Comparison of ENCODE assay signal across 8 cellular contexts in genomic region chr19:18173054-18173571, GRCh38. TPM values are rescaled to one million over a fixed set of nuclear protein-coding genes. Genes with fewer than 3 reads are reported as not detected.
DNase-seq lines count a peak whose midpoint lies in the region; ATAC-seq, FAIRE-seq and TF ChIP-seq lines count a peak whose summit lies in the region.

No MANE protein-coding gene starts in this region.

- H2AFZ ChIP-seq in K562 (ENCODE audit: low read depth, low read length), result peak overlapping the region; percentile 88

- H3K9me1 ChIP-seq in K562 (ENCODE audit: control insufficient read depth, insufficient read depth, low read length), result no peaks in the 10 kb centered on the region

- WGBS in K562 (ENCODE audit: insufficient coverage, low coverage, missing lambda C conversion rate), result 73% methylated on average over 8 of the region's 18 CpGs

- peaks cover 51% of the 10 kb centered on the region; the same call in 2 of the 3 replicates for H3K36me3 ChIP-seq in K562 (ENCODE audit: control insufficient read depth, insufficient read depth, low read length)

- H3K27ac ChIP-seq in K562 (ENCODE audit: extremely low read depth, low read depth, low read length), result peak overlapping the region; percentile 56; the same call in 2 of the 3 replicates

- FAIRE-seq in K562 (lab: Jason Lieb, UNC), result no peak

- BruUV-seq in K562 (replicated peaks; lab: Mats Ljungman, UMichigan), result no TSS peak

- H3K4me2 ChIP-seq in K562 (ENCODE audit: insufficient read depth, low read length), result peak overlapping the region; percentile 88

- CTCF ChIA-PET in K562 (lab: Yijun Ruan, JAX; ENCODE audit: low intra/inter-chr PET ratio), result no interaction called here

- intact Hi-C loops in K562 (cut with micrococcal nuclease), result no loop called here

- peaks cover 14 to 38% of the 10 kb centered on the region in 2 experiments for H3K4me1 ChIP-seq in K562 (replicated peaks in 1 of 2; ENCODE audit: control insufficient read depth in 2 of 2, insufficient read depth in 2 of 2, low read length in 2 of 2)

- TF ChIP-seq CTCF in GM12864 (IDR thresholded peaks at IDR 0.05; ENCODE audit: low read depth, low read length, missing control alignments) (no peak), K562 (IDR thresholded peaks at IDR 0.05 in 2 of 3, conservative IDR thresholded peaks at IDR 0.05 in 1 of 3; ENCODE audit: insufficient read depth in 2 of 3, low read depth in 1 of 3, low read length in 3 of 3) (no peak)

- peak overlapping the region; percentile 89; the same call in 1 of the 2 replicates for H3K4me3 ChIP-seq in GM12864 (ENCODE audit: low read depth, low read length)
- peak overlapping the region; percentile 51; the same call in 1 of the 2 replicates for H3K4me3 ChIP-seq in K562

- no peak for TF ChIP-seq POLR2A in K562 (conservative IDR thresholded peaks at IDR 0.05)

- H3K9ac ChIP-seq in K562 (ENCODE audit: insufficient read depth in 1 of 2, low read depth in 2 of 2, low read length in 2 of 2), result peak overlapping the region in 1 of 2 experiments; percentile 97; a peak in 2 of 4 replicates

- peaks cover 15% of the 10 kb centered on the region for H3K79me2 ChIP-seq in K562 (ENCODE audit: control insufficient read depth, insufficient read depth, low read length)

- 0 out of 2 replicates have a peak, but pooled peaks cover under 1% of the 10 kb centered on the region for H4K20me1 ChIP-seq in K562 (replicated peaks; ENCODE audit: control insufficient read depth, insufficient read depth, low read length)

- in situ Hi-C loops in K562 (cut with MboI), result no loop called here

- no peaks in the 10 kb centered on the region for H3K27me3 ChIP-seq in K562 (ENCODE audit: control insufficient read depth in 2 of 2, insufficient read depth in 2 of 2, low read length in 2 of 2)

- no peak for TF ChIP-seq EP300 in K562 (IDR thresholded peaks at IDR 0.05; ENCODE audit: low read length)

- H3K9me3 ChIP-seq in K562 (replicated peaks; ENCODE audit: control insufficient read depth, insufficient read depth, low read depth, low read length), result no peaks in the 10 kb centered on the region

- peak; percentile 21 for ATAC-seq in HG03097 (IDR thresholded peaks at IDR 0.05; ENCODE audit: low FRiP score, unreplicated experiment)
- no peak for ATAC-seq in K562
- no peak for ATAC-seq in GM18858 (IDR thresholded peaks at IDR 0.05; ENCODE audit: unreplicated experiment)
- no peak for ATAC-seq in HG03135 (IDR thresholded peaks at IDR 0.05; ENCODE audit: unreplicated experiment)

- no peak for DNase-seq in GM12864 (ENCODE audit: low read depth)
- peak in 2 of 4 experiments; percentile 9 to 24 for DNase-seq in K562 (ENCODE audit: extremely low read depth in 1 of 4, low spot score in 3 of 4)
- peak; percentile 67 for DNase-seq in medulla oblongata (ENCODE audit: extremely low spot score)
- DNase-seq in HPDE6-E6E7 (ENCODE audit: extremely low spot score), result no peak
- DNase-seq in activated CD8-positive, alpha-beta memory T cell treated with anti-CD3 and anti-CD28 coated beads for 24 hours, result no peak

- TF ChIP-seq RAD21 in K562 (CRISPR knock-in tag; conservative IDR thresholded peaks at IDR 0.05 in 1 of 2, IDR thresholded peaks at IDR 0.05 in 1 of 2), result no peak

- POLR2A ChIA-PET in K562 (lab: Yijun Ruan, JAX), result no interaction called here

RNA-seq across cellular contexts. Expression of gene IFI30, which starts 0.5 kb away (rescaled TPM):
- 38.5 and 88.6 TPM in 2 replicates for total RNA-seq in K562 (2011; cell fraction: chromatin; rRNA removed; ENCODE audit: low replicate concordance)
- total RNA-seq in K562 (2011; cell fraction: nucleolus; rRNA removed), result 187 and 195 TPM in 2 replicates
- 104 and 132 TPM in 2 replicates for total RNA-seq in K562 (2011; cell fraction: nucleoplasm; rRNA removed)
- 109 and 168 TPM in 2 replicates for total RNA-seq in K562 (2014; rRNA removed)
- 56.6 and 63.7 TPM in 2 replicates for total RNA-seq in K562 (2014; rRNA removed; fragmentation: Illumina TruSeq; extraction: Trizol)
- total RNA-seq in K562 (2015; rRNA removed; fragmentation: Illumina TruSeq; extraction: Trizol), result 74.3 and 78.9 TPM in 2 replicates
- 103 and 119 TPM in 2 replicates for total RNA-seq in K562 (2021)
- polyA plus RNA-seq in K562 (2011; rRNA removed), result 68.3 and 111 TPM in 2 replicates
- 119 and 287 TPM in 2 replicates for polyA plus RNA-seq in K562 (2011; cell fraction: cytosol; rRNA removed)
- polyA plus RNA-seq in K562 (2011; cell fraction: nucleus; rRNA removed), result 39.3 and 70.8 TPM in 2 replicates
- 58.1 and 113 TPM in 2 replicates for polyA plus RNA-seq in K562 (2012)
- 108 and 148 TPM in 2 replicates for polyA plus RNA-seq in K562 (2014; fragmentation: Illumina TruSeq; extraction: Trizol)
- 100 to 1,000 TPM; 343 to 430 TPM for polyA plus RNA-seq in K562 (2014; fragmentation: Nextera tagmentation; extraction: Ambion mirVana)
- polyA plus RNA-seq in K562 (2014; rRNA removed), result 129 and 166 TPM in 2 replicates
- polyA minus RNA-seq in K562 (2011; rRNA and poly(A)+ RNA removed), result 52.6 and 94.8 TPM in 2 replicates
- 53.2 and 63.4 TPM in 2 replicates for polyA minus RNA-seq in K562 (2011; cell fraction: cytosol; rRNA and poly(A)+ RNA removed)
- polyA minus RNA-seq in K562 (2011; cell fraction: nucleus; rRNA and poly(A)+ RNA removed), result 10.0 and 11.3 TPM in 2 replicates

RNA-seq across cellular contexts. Expression of gene MPV17L2, which starts 19.9 kb away (rescaled TPM):
- total RNA-seq in K562 (2011; cell fraction: chromatin; rRNA removed; ENCODE audit: low replicate concordance), result 8.8 and 30.9 TPM in 2 replicates
- total RNA-seq in K562 (2011; cell fraction: nucleolus; rRNA removed), result 42.9 and 46.5 TPM in 2 replicates
- 23.2 and 24.7 TPM in 2 replicates for total RNA-seq in K562 (2011; cell fraction: nucleoplasm; rRNA removed)
- total RNA-seq in K562 (2014; rRNA removed) (37.8 and 54.6 TPM in 2 replicates), K562 (2014; rRNA removed; fragmentation: Illumina TruSeq; extraction: Trizol) (11.7 and 21.1 TPM in 2 replicates), K562 (2015; rRNA removed; fragmentation: Illumina TruSeq; extraction: Trizol) (27.8 and 28.5 TPM in 2 replicates), K562 (2021) (31.7 and 33.8 TPM in 2 replicates)
- polyA plus RNA-seq in K562 (2011; rRNA removed) (28.4 and 49.3 TPM in 2 replicates), K562 (2014; fragmentation: Illumina TruSeq; extraction: Trizol) (60.2 and 60.9 TPM in 2 replicates), K562 (2014; fragmentation: Nextera tagmentation; extraction: Ambion mirVana) (10 to 100 TPM; 10.6 to 11.0 TPM), K562 (2014; rRNA removed) (60.0 and 67.1 TPM in 2 replicates)
- polyA plus RNA-seq in K562 (2011; cell fraction: cytosol; rRNA removed), result 61.2 and 112 TPM in 2 replicates
- polyA plus RNA-seq in K562 (2011; cell fraction: nucleus; rRNA removed), result 20.0 and 27.3 TPM in 2 replicates
- 30.6 and 34.2 TPM in 2 replicates for polyA plus RNA-seq in K562 (2012)
- 14.7 and 21.0 TPM in 2 replicates for polyA minus RNA-seq in K562 (2011; rRNA and poly(A)+ RNA removed)
- polyA minus RNA-seq in K562 (2011; cell fraction: cytosol; rRNA and poly(A)+ RNA removed), result 13.2 and 21.0 TPM in 2 replicates
- polyA minus RNA-seq in K562 (2011; cell fraction: nucleus; rRNA and poly(A)+ RNA removed), result 10.2 and 11.6 TPM in 2 replicates

RNA-seq across cellular contexts. Expression of gene PIK3R2, which starts 20.1 kb away (rescaled TPM):
- 17.4 and 45.8 TPM in 2 replicates for total RNA-seq in K562 (2011; cell fraction: chromatin; rRNA removed; ENCODE audit: low replicate concordance)
- 15.9 and 22.2 TPM in 2 replicates for total RNA-seq in K562 (2011; cell fraction: nucleolus; rRNA removed)
- total RNA-seq in K562 (2011; cell fraction: nucleoplasm; rRNA removed), result 10.8 and 13.3 TPM in 2 replicates
- total RNA-seq in K562 (2014; rRNA removed), result 10.8 and 15.3 TPM in 2 replicates
- total RNA-seq in K562 (2014; rRNA removed; fragmentation: Illumina TruSeq; extraction: Trizol), result 3.3 and 4.7 TPM in 2 replicates
- 6.6 and 6.8 TPM in 2 replicates for total RNA-seq in K562 (2015; rRNA removed; fragmentation: Illumina TruSeq; extraction: Trizol)
- total RNA-seq in K562 (2021), result 37.9 and 41.2 TPM in 2 replicates
- 5.3 and 7.8 TPM in 2 replicates for polyA plus RNA-seq in K562 (2011; rRNA removed)
- 5.8 and 9.6 TPM in 2 replicates for polyA plus RNA-seq in K562 (2011; cell fraction: cytosol; rRNA removed)
- polyA plus RNA-seq in K562 (2011; cell fraction: nucleus; rRNA removed), result 15.7 and 21.7 TPM in 2 replicates
- polyA plus RNA-seq in K562 (2012), result 16.2 and 18.1 TPM in 2 replicates
- polyA plus RNA-seq in K562 (2014; fragmentation: Illumina TruSeq; extraction: Trizol), result 1.5 and 1.6 TPM in 2 replicates
- polyA plus RNA-seq in K562 (2014; fragmentation: Nextera tagmentation; extraction: Ambion mirVana), result under 1 TPM; 0.39 to 0.65 TPM
- 6.1 and 14.0 TPM in 2 replicates for polyA plus RNA-seq in K562 (2014; rRNA removed)
- polyA minus RNA-seq in K562 (2011; rRNA and poly(A)+ RNA removed), result 4.9 and 5.2 TPM in 2 replicates
- polyA minus RNA-seq in K562 (2011; cell fraction: cytosol; rRNA and poly(A)+ RNA removed), result 19.0 and 26.3 TPM in 2 replicates
- 5.9 and 12.0 TPM in 2 replicates for polyA minus RNA-seq in K562 (2011; cell fraction: nucleus; rRNA and poly(A)+ RNA removed)

RNA-seq across cellular contexts. Expression of gene RAB3A, which starts 30.7 kb away (rescaled TPM):
- total RNA-seq in K562 (2011; cell fraction: chromatin; rRNA removed; ENCODE audit: low replicate concordance), result 10.4 and 16.2 TPM in 2 replicates
- 8.7 and 9.3 TPM in 2 replicates for total RNA-seq in K562 (2011; cell fraction: nucleolus; rRNA removed)
- 7.6 and 8.3 TPM in 2 replicates for total RNA-seq in K562 (2011; cell fraction: nucleoplasm; rRNA removed)
- total RNA-seq in K562 (2014; rRNA removed) (0.86 and 2.5 TPM in 2 replicates), K562 (2014; rRNA removed; fragmentation: Illumina TruSeq; extraction: Trizol) (0.26 and 0.69 TPM in 2 replicates), K562 (2015; rRNA removed; fragmentation: Illumina TruSeq; extraction: Trizol) (1.6 and 1.7 TPM in 2 replicates), K562 (2021) (3.7 and 5.1 TPM in 2 replicates)
- polyA plus RNA-seq in K562 (2011; rRNA removed) (0.84 and 2.9 TPM in 2 replicates), K562 (2014; fragmentation: Illumina TruSeq; extraction: Trizol) (1.9 and 2.8 TPM in 2 replicates), K562 (2014; fragmentation: Nextera tagmentation; extraction: Ambion mirVana) (under 1 TPM in 1 of 2 experiments, not detected in 1; 0.17 TPM), K562 (2014; rRNA removed) (0.94 and 1.00 TPM in 2 replicates)
- 1.7 and 3.2 TPM in 2 replicates for polyA plus RNA-seq in K562 (2011; cell fraction: cytosol; rRNA removed)
- 4.7 and 6.5 TPM in 2 replicates for polyA plus RNA-seq in K562 (2011; cell fraction: nucleus; rRNA removed)
- polyA plus RNA-seq in K562 (2012), result 1.5 and 2.0 TPM in 2 replicates
- 6.4 and 9.5 TPM in 2 replicates for polyA minus RNA-seq in K562 (2011; rRNA and poly(A)+ RNA removed)
- 5.4 and 7.2 TPM in 2 replicates for polyA minus RNA-seq in K562 (2011; cell fraction: cytosol; rRNA and poly(A)+ RNA removed)
- 3.9 and 8.4 TPM in 2 replicates for polyA minus RNA-seq in K562 (2011; cell fraction: nucleus; rRNA and poly(A)+ RNA removed)

RNA-seq across cellular contexts. Expression of gene PDE4C, which starts 53.1 kb away (rescaled TPM):
- 1.9 and 5.1 TPM in 2 replicates for total RNA-seq in K562 (2011; cell fraction: chromatin; rRNA removed; ENCODE audit: low replicate concordance)
- 2.2 and 3.0 TPM in 2 replicates for total RNA-seq in K562 (2011; cell fraction: nucleolus; rRNA removed)
- total RNA-seq in K562 (2011; cell fraction: nucleoplasm; rRNA removed), result 1.3 and 1.6 TPM in 2 replicates
- 0.16 and 0.91 TPM in 2 replicates for total RNA-seq in K562 (2014; rRNA removed)
- 0.11 and 0.29 TPM in 2 replicates for total RNA-seq in K562 (2014; rRNA removed; fragmentation: Illumina TruSeq; extraction: Trizol)
- not detected in 2 replicates for total RNA-seq in K562 (2015; rRNA removed; fragmentation: Illumina TruSeq; extraction: Trizol)
- total RNA-seq in K562 (2021), result 0.29 and 0.45 TPM in 2 replicates
- polyA plus RNA-seq in K562 (2011; rRNA removed), result 0.60 and 0.81 TPM in 2 replicates
- polyA plus RNA-seq in K562 (2011; cell fraction: cytosol; rRNA removed), result 0.83 and 0.88 TPM in 2 replicates
- polyA plus RNA-seq in K562 (2011; cell fraction: nucleus; rRNA removed), result 4.1 and 6.8 TPM in 2 replicates
- 0.17 and 0.22 TPM in 2 replicates for polyA plus RNA-seq in K562 (2012)
- polyA plus RNA-seq in K562 (2014; fragmentation: Illumina TruSeq; extraction: Trizol), result 0.06 and 0.24 TPM in 2 replicates
- under 1 TPM; 0.04 to 0.08 TPM for polyA plus RNA-seq in K562 (2014; fragmentation: Nextera tagmentation; extraction: Ambion mirVana)
- 0.81 and 0.89 TPM in 2 replicates for polyA plus RNA-seq in K562 (2014; rRNA removed)
- 0.18 TPM in 1 of 2 replicates, not detected in the other for polyA minus RNA-seq in K562 (2011; rRNA and poly(A)+ RNA removed)
- 0.86 TPM in 1 of 2 replicates, not detected in the other for polyA minus RNA-seq in K562 (2011; cell fraction: cytosol; rRNA and poly(A)+ RNA removed)
- polyA minus RNA-seq in K562 (2011; cell fraction: nucleus; rRNA and poly(A)+ RNA removed), result 1.1 and 1.8 TPM in 2 replicates
